Comparison of ENCODE assay signal across 18 cellular contexts in genomic region chr21:33854604-33855003, GRCh38.
DNase-seq lines count a peak whose midpoint lies in the region; ATAC-seq, FAIRE-seq and TF ChIP-seq lines count a peak whose summit lies in the region.
"Had no signal": no experiment of that assay in that cellular context is flagged by ENCODE, and none has a peak within 500 bp of the region (broad histone marks: within the 10 kb centered on the region; RNA-seq: fewer than 3 reads in every experiment).

No MANE protein-coding gene starts in this region.

- POLR2A ChIA-PET in K562 (lab: Yijun Ruan, JAX): interaction anchor here (0.6 to 1.2 kb wide), 3 partner anchors 11 to 340 kb away, joined by 3 read pairs; no protein-coding TSS in a partner anchor

- ATAC-seq in K562: no peak
- ATAC-seq: activated T-cell treated with anti-CD3 and anti-CD28 coated beads, Interleukin-2, amount 50 U/mL, for 4 hours; GM23338 had no signal

- H3K9me3 ChIP-seq in MM.1S (replicated peaks; ENCODE audit: insufficient read depth, low read length) (no peaks in the 10 kb centered on the region), K562 (replicated peaks; ENCODE audit: control insufficient read depth, insufficient read depth, low read depth, low read length) (no peaks in the 10 kb centered on the region), transverse colon (no peaks in the 10 kb centered on the region), endodermal cell (ENCODE audit: control insufficient read depth, low read length) (no peaks in the 10 kb centered on the region)
- H3K9me3 ChIP-seq: colonic mucosa, esophagus squamous epithelium, stomach had no signal

- H3K9me1 ChIP-seq in K562 (ENCODE audit: control insufficient read depth, insufficient read depth, low read length): peaks cover 2% of the 10 kb centered on the region

- H3K27ac ChIP-seq in MM.1S (ENCODE audit: low read length): no peak overlapping the region
- H3K27ac ChIP-seq in K562 (ENCODE audit: extremely low read depth, low read depth, low read length): no peak overlapping the region
- H3K27ac ChIP-seq in transverse colon: no peak overlapping the region
- no peak overlapping the region for H3K27ac ChIP-seq in endodermal cell (ENCODE audit: low read depth, low read length)
- H3K27ac ChIP-seq: 22Rv1, colonic mucosa, esophagus squamous epithelium, stomach had no signal

- TF ChIP-seq EP300 in K562 (IDR thresholded peaks at IDR 0.05; ENCODE audit: low read length) (no peak), transverse colon (IDR thresholded peaks at IDR 0.05; ENCODE audit: low read depth) (no peak)

- H3K9ac ChIP-seq in MM.1S (ENCODE audit: low read length): no peak overlapping the region
- no peak overlapping the region for H3K9ac ChIP-seq in K562 (ENCODE audit: insufficient read depth in 1 of 2, low read depth in 2 of 2, low read length in 2 of 2)
- no peak overlapping the region for H3K9ac ChIP-seq in endodermal cell (ENCODE audit: extremely low read depth, low read length, poor library complexity, severe bottlenecking)

- H3K36me3 ChIP-seq in MM.1S (replicated peaks; ENCODE audit: insufficient read depth, low read length): no peaks in the 10 kb centered on the region
- no peaks in the 10 kb centered on the region for H3K36me3 ChIP-seq in K562 (ENCODE audit: control insufficient read depth, insufficient read depth, low read length)
- no peaks in the 10 kb centered on the region for H3K36me3 ChIP-seq in transverse colon
- H3K36me3 ChIP-seq in endodermal cell (ENCODE audit: control insufficient read depth, insufficient read depth, low read length): no peaks in the 10 kb centered on the region
- H3K36me3 ChIP-seq: colonic mucosa, esophagus squamous epithelium, stomach had no signal

- in situ Hi-C loops in K562 (cut with MboI) (no loop called here), transverse colon (cut with MboI; ENCODE audit: low pct_ligation_motif_present in 1 of 4, low pct_unique_long_range_greater_than_20kb in 1 of 4, low sequenced_read_pairs in 3 of 4) (no loop called here)

- H3K27me3 Mint-ChIP-seq in endodermal cell (ENCODE audit: insufficient read depth): no peaks in the 10 kb centered on the region

- H3K4me3 ChIP-seq in MM.1S (ENCODE audit: low read length): no peak overlapping the region
- no peak overlapping the region for H3K4me3 ChIP-seq in K562
- no peak overlapping the region for H3K4me3 ChIP-seq in transverse colon
- H3K4me3 ChIP-seq in endodermal cell (ENCODE audit: low read length): no peak overlapping the region
- H3K4me3 ChIP-seq: colonic mucosa, esophagus squamous epithelium, GM23338, lung, stomach had no signal

- TF ChIP-seq POLR2A in K562 (conservative IDR thresholded peaks at IDR 0.05) (no peak), transverse colon (IDR thresholded peaks at IDR 0.05) (no peak)

- H2AFZ ChIP-seq in MM.1S (ENCODE audit: low read length) (no peak overlapping the region), K562 (ENCODE audit: low read depth, low read length) (no peak overlapping the region)
- H2AFZ ChIP-seq: GM23338 had no signal

- H4K20me1 ChIP-seq in MM.1S (ENCODE audit: insufficient read depth, low read length) (no peaks in the 10 kb centered on the region), K562 (replicated peaks; ENCODE audit: control insufficient read depth, insufficient read depth, low read length) (peaks cover 8% of the 10 kb centered on the region)

- H3K4me2 ChIP-seq in MM.1S (ENCODE audit: low read depth, low read length) (no peak overlapping the region), K562 (ENCODE audit: insufficient read depth, low read length) (no peak overlapping the region)
- H3K4me2 ChIP-seq: GM23338 had no signal

- no peaks in the 10 kb centered on the region for H3K36me3 Mint-ChIP-seq in endodermal cell (ENCODE audit: low read depth)
- H3K36me3 Mint-ChIP-seq: CD4-positive, alpha-beta memory T cell had no signal

- no peak for FAIRE-seq in K562 (lab: Jason Lieb, UNC)
- FAIRE-seq: small intestine had no signal

- H3K4me1 Mint-ChIP-seq in endodermal cell: peaks cover 20% of the 10 kb centered on the region
- H3K4me1 Mint-ChIP-seq: CD4-positive, alpha-beta memory T cell had no signal

- no peak overlapping the region for H3K27ac Mint-ChIP-seq in endodermal cell
- H3K27ac Mint-ChIP-seq: GM23338 had no signal

- H3K9me2 ChIP-seq in MM.1S (replicated peaks; ENCODE audit: insufficient read depth, low read length): no peaks in the 10 kb centered on the region

- no peaks in the 10 kb centered on the region for H3K27me3 ChIP-seq in MM.1S (replicated peaks; ENCODE audit: insufficient read depth, low read length)
- peaks cover 55 to 76% of the 10 kb centered on the region in 2 experiments for H3K27me3 ChIP-seq in K562 (ENCODE audit: control insufficient read depth in 2 of 2, insufficient read depth in 2 of 2, low read length in 2 of 2)
- no peaks in the 10 kb centered on the region for H3K27me3 ChIP-seq in transverse colon
- H3K27me3 ChIP-seq in endodermal cell (ENCODE audit: control insufficient read depth, insufficient read depth, low read length, poor library complexity, severe bottlenecking): no peaks in the 10 kb centered on the region
- H3K27me3 ChIP-seq: colonic mucosa, stomach had no signal

- TF ChIP-seq CTCF in MM.1S (IDR thresholded peaks at IDR 0.05; ENCODE audit: low read length) (no peak), K562 (IDR thresholded peaks at IDR 0.05 in 2 of 3, conservative IDR thresholded peaks at IDR 0.05 in 1 of 3; ENCODE audit: insufficient read depth in 2 of 3, low read depth in 1 of 3, low read length in 3 of 3) (no peak), transverse colon (IDR thresholded peaks at IDR 0.05) (no peak), endodermal cell (conservative IDR thresholded peaks at IDR 0.05) (no peak)

- intact Hi-C loops in K562 (cut with micrococcal nuclease) (no loop called here), transverse colon (cut with DNase I; ENCODE audit: low total_unique reads) (no loop called here)

- DNase-seq in NCI-H1092 treated with DMSO at 0.1 percent for 48 hours (lab: John Stamatoyannopoulos, UW): peak; percentile 9
- no peak for DNase-seq in NCI-H1092 (lab: John Stamatoyannopoulos, UW)
- peak; percentile 67 for DNase-seq in MM.1S
- DNase-seq in K562 (ENCODE audit: extremely low read depth in 1 of 4, low spot score in 3 of 4): peak in 1 of 4 experiments; percentile 24
- peak; percentile 16 to 24 for DNase-seq in lung microvascular endothelial cell (ENCODE audit: low read depth in 2 of 2)
- DNase-seq in transverse colon: no peak
- DNase-seq in activated CD4-positive, alpha-beta T cell treated with anti-CD3 and anti-CD28 coated beads for 4 hours: no peak
- DNase-seq in endodermal cell: no peak
- DNase-seq: activated T-cell treated with anti-CD3 and anti-CD28 coated beads, Interleukin-2, amount 50 U/mL, for 4 hours; CD4-positive, alpha-beta memory T cell; colonic mucosa; esophagus squamous epithelium; NCI-H446 treated with DMSO at 0.1 percent for 48 hours; small intestine; stomach had no signal

- H3K9me3 Mint-ChIP-seq in endodermal cell: no peaks in the 10 kb centered on the region
- H3K9me3 Mint-ChIP-seq: activated T-cell treated with anti-CD3 and anti-CD28 coated beads, Interleukin-2, amount 50 U/mL, for 4 hours; CD4-positive, alpha-beta memory T cell; GM23338 had no signal

- CTCF ChIA-PET in K562 (lab: Yijun Ruan, JAX; ENCODE audit: low intra/inter-chr PET ratio): no interaction called here

- H3K79me2 ChIP-seq in MM.1S (ENCODE audit: low read length) (no peaks in the 10 kb centered on the region), K562 (ENCODE audit: control insufficient read depth, insufficient read depth, low read length) (no peaks in the 10 kb centered on the region)

- TF ChIP-seq RAD21 in K562 (CRISPR knock-in tag; conservative IDR thresholded peaks at IDR 0.05 in 1 of 2, IDR thresholded peaks at IDR 0.05 in 1 of 2): no peak

- H3K4me3 Mint-ChIP-seq in endodermal cell: no peak overlapping the region
- H3K4me3 Mint-ChIP-seq: activated T-cell treated with anti-CD3 and anti-CD28 coated beads, Interleukin-2, amount 50 U/mL, for 4 hours; CD4-positive, alpha-beta memory T cell; GM23338 had no signal

- BruUV-seq in K562 (replicated peaks; lab: Mats Ljungman, UMichigan): no TSS peak

- H3F3A ChIP-seq in MM.1S (ENCODE audit: insufficient read depth, low read length): no peaks in the 10 kb centered on the region

- WGBS in K562 (ENCODE audit: insufficient coverage, low coverage, missing lambda C conversion rate): 0% methylated on average over 5 of the region's 5 CpGs
- WGBS in transverse colon (ENCODE audit: low coverage in 1 of 2), 2 donors: 58% methylated on average over 5 of the region's 5 CpGs; no CpG with 5 or more reads in 1 of the 2 donors
- WGBS in endodermal cell (ENCODE audit: insufficient coverage in 1 of 2, insufficient read length in 1 of 2), 2 experiments: 85 to 90% methylated on average over 3 to 5 of the region's 5 CpGs

- H3K4me1 ChIP-seq in MM.1S (ENCODE audit: low read length) (no peaks in the 10 kb centered on the region), K562 (replicated peaks in 1 of 2; ENCODE audit: control insufficient read depth in 2 of 2, insufficient read depth in 2 of 2, low read length in 2 of 2) (peaks cover 0 to 4% of the 10 kb centered on the region in 2 experiments; a peak in 2 of 5 replicates), transverse colon (no peaks in the 10 kb centered on the region), endodermal cell (ENCODE audit: control insufficient read depth, insufficient read depth, low read length) (peaks cover 4% of the 10 kb centered on the region)
- H3K4me1 ChIP-seq: colonic mucosa had no signal

TF ChIP-seq in K562, 482 proteins besides CTCF, POLR2A, EP300 and RAD21 (continues in another document):
- TF ChIP-seq BHLHE40 (IDR thresholded peaks at IDR 0.05; ENCODE audit: low read length): no peak
- TF ChIP-seq FOSL1 (tag; conservative IDR thresholded peaks at IDR 0.05): peak; percentile 74
- no peak for TF ChIP-seq ZNF253 (CRISPR knock-in tag; conservative IDR thresholded peaks at IDR 0.05)

Comparison
In these comparisons a context has a peak if more than half of its experiments do, and no peak if none do; other contexts are left out.
1. DNase-seq: peak in NCI-H1092 treated with DMSO at 0.1 percent for 48 hours (single experiment), MM.1S (single experiment) and lung microvascular endothelial cell (2 of 2); none in NCI-H1092 (single experiment), transverse colon (single experiment), activated CD4-positive, alpha-beta T cell treated with anti-CD3 and anti-CD28 coated beads for 4 hours (0 of 2) and endodermal cell (single experiment).